ENCODE assay signal across 8 cellular contexts in the genomic region with DNA sequence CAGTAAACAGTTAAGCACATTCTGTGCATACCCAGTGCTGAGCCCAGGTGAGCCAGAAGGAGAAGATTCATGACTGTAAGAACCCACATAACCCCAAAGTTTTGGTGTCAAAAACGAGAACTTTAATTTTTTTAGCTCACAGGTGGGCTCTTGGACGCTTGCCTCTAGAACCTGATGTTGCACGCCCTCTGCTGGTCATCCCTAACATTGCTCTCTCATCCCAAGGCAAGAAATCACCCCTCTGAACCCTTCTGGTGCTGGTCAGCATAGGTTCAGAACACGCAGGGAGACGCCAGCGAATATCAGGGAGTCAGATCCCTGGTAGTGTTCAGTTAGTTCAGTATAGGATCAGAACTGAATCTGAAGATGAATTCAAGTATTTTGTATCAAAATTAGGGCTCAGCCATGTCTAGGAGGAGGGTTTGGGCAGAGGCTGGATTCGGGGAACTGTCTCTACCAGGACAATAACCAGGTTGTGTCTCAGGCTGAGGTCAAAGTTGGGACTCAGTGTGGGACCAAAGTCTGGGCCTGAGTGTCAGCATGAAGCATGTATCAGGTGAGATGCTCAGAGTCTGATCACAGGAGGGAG. TPM values are rescaled to one million over a fixed set of nuclear protein-coding genes. Genes with fewer than 3 reads are reported as not detected.
DNase-seq lines count a peak whose midpoint lies in the region; ATAC-seq and TF ChIP-seq lines count a peak whose summit lies in the region.

No MANE protein-coding gene starts in this region.

- H3K9me3 ChIP-seq in heart right ventricle (no peaks in the 10 kb centered on the region), mucosa of descending colon (no peaks in the 10 kb centered on the region), upper lobe of left lung (no peaks in the 10 kb centered on the region)

- H3K36me3 Mint-ChIP-seq in WTC11: no peaks in the 10 kb centered on the region

- no peak overlapping the region for H3K27ac Mint-ChIP-seq in WTC11

- CTCF ChIA-PET in WTC11 (lab: Charles Lee): interaction anchor here (0.6 to 4.7 kb wide), 38 partner anchors 9 to 560 kb away, joined by 3 to 202 read pairs (median 6); partner anchors contain the start of genes ATOSB, FANCG and VCP

- intact Hi-C loops in heart right ventricle (cut with DNase I): loop anchor here in 6 of 10 donors (1.0 to 10.0 kb wide), 9 partner anchors 85 to 499 kb away; partner anchors contain the start of genes VCP (in 2 of the 6) and PIGO (in 1 of the 6)
- intact Hi-C loops in left ventricle myocardium superior (cut with micrococcal nuclease): no loop called here
- intact Hi-C loops in mucosa of descending colon (cut with DNase I, micrococcal nuclease): loop anchor here in 1 of 2 donors (5.0 kb wide), 1 partner anchor 88 kb away; a partner anchor contains a TSS

- POLR2A ChIA-PET in WTC11 (lab: Charles Lee): no interaction called here

- no peak for ATAC-seq in heart right ventricle
- ATAC-seq in left ventricle myocardium superior: no peak
- no peak for ATAC-seq in WTC11
- ATAC-seq in mucosa of descending colon: no peak
- no peak for ATAC-seq in upper lobe of left lung (ENCODE audit: low FRiP score in 2 of 2)
- ATAC-seq in GM19324 (IDR thresholded peaks at IDR 0.05; ENCODE audit: low FRiP score, unreplicated experiment): no peak

- peaks cover 25% of the 10 kb centered on the region for H3K4me1 Mint-ChIP-seq in WTC11

- H3K36me3 ChIP-seq in heart right ventricle (no peaks in the 10 kb centered on the region), mucosa of descending colon (ENCODE audit: low read depth) (no peaks in the 10 kb centered on the region), upper lobe of left lung (no peaks in the 10 kb centered on the region)

- no peak overlapping the region for H3K27ac ChIP-seq in heart right ventricle
- H3K27ac ChIP-seq in upper lobe of left lung: no peak overlapping the region

- peaks cover 4% of the 10 kb centered on the region for H3K27me3 Mint-ChIP-seq in WTC11 (ENCODE audit: low read depth)

- WGBS in heart right ventricle, 2 donors: 16 to 19% methylated on average over 7 of the region's 7 CpGs
- WGBS in upper lobe of left lung, 2 donors: 19 to 22% methylated on average over 7 of the region's 7 CpGs

- H3K4me3 Mint-ChIP-seq in WTC11: no peak overlapping the region

- H3K27me3 ChIP-seq in heart right ventricle (no peaks in the 10 kb centered on the region), upper lobe of left lung (no peaks in the 10 kb centered on the region)

- H3K4me3 ChIP-seq in heart right ventricle (no peak overlapping the region), choroid plexus epithelial cell (ENCODE audit: low read depth, low read length) (no peak overlapping the region), mucosa of descending colon (no peak overlapping the region), upper lobe of left lung (no peak overlapping the region)

- no peak for TF ChIP-seq POLR2A in upper lobe of left lung (IDR thresholded peaks at IDR 0.05)

- TF ChIP-seq CTCF in heart right ventricle (IDR thresholded peaks at IDR 0.05) (peak; percentile 59 to 86 (median 83)), WTC11 (IDR thresholded peaks at IDR 0.05) (peak; percentile 84), choroid plexus epithelial cell (conservative IDR thresholded peaks at IDR 0.05; ENCODE audit: low read depth, low read length) (peak; percentile 92), mucosa of descending colon (IDR thresholded peaks at IDR 0.05) (peak; percentile 66), upper lobe of left lung (IDR thresholded peaks at IDR 0.05) (peak; percentile 58 to 82 (median 70))

- TF ChIP-seq EP300 in upper lobe of left lung (IDR thresholded peaks at IDR 0.05): no peak

- peak in 1 of 2 donors; percentile 27 for DNase-seq in heart right ventricle
- DNase-seq in left ventricle myocardium superior: no peak
- peak; percentile 51 for DNase-seq in NCI-H1105 (lab: John Stamatoyannopoulos, UW)
- DNase-seq in WTC11 (ENCODE audit: low spot score): peak; percentile 85
- peak; percentile 80 for DNase-seq in choroid plexus epithelial cell (ENCODE audit: low read depth)
- peak in 2 of 3 donors; percentile 53 to 80 for DNase-seq in mucosa of descending colon
- DNase-seq in upper lobe of left lung: peak in 1 of 2 donors; percentile 61

- H3K4me1 ChIP-seq in heart right ventricle: peaks cover 0 to 45% (median 10%) of the 10 kb centered on the region in 9 donors
- H3K4me1 ChIP-seq in mucosa of descending colon (ENCODE audit: low read depth): peaks cover 3% of the 10 kb centered on the region
- H3K4me1 ChIP-seq in upper lobe of left lung: peaks cover 8 to 30% (median 22%) of the 10 kb centered on the region in 4 donors

- H3K9me3 Mint-ChIP-seq in WTC11: no peaks in the 10 kb centered on the region

TF ChIP-seq in WTC11, 78 proteins besides CTCF, POLR2A, EP300 and RAD21:
- TF ChIP-seq GTF2I (CRISPR knock-in tag; conservative IDR thresholded peaks at IDR 0.05): no peak
- no peak for TF ChIP-seq JUN (CRISPR knock-in tag; IDR thresholded peaks at IDR 0.05)
- no peak for TF ChIP-seq HMGA2 (CRISPR knock-in tag; IDR thresholded peaks at IDR 0.05)
- no peak for TF ChIP-seq SMAD3 (CRISPR knock-in tag; IDR thresholded peaks at IDR 0.05; ENCODE audit: borderline replicate concordance)
- no peak for TF ChIP-seq ATF2 (CRISPR knock-in tag; IDR thresholded peaks at IDR 0.05; ENCODE audit: borderline replicate concordance, low read depth)
TF ChIP-seq in WTC11: peak in this region for 0.

RNA-seq across cellular contexts. Expression of gene DNAJB5, which starts 4.1 kb away (rescaled TPM):
- total RNA-seq in heart right ventricle (100 to 1,000 TPM in 3 of 10 donors, 10 to 100 TPM in 7; 49.0 to 206 (median 85.1) TPM), left ventricle myocardium superior (36.2 TPM), WTC11 (2021) (26.7 to 30.0 TPM (median 28.6 TPM) in 3 replicates), mucosa of descending colon (10 to 100 TPM in 1 of 3 donors, 1 to 10 TPM in 2; 1.2 to 32.9 (median 5.8) TPM), upper lobe of left lung (1 to 10 TPM; 4.6 to 7.9 (median 6.0) TPM)
- 100 to 1,000 TPM in 1 of 2 donors, 10 to 100 TPM in 1; 44.0 to 107 TPM for polyA plus RNA-seq in heart right ventricle

RNA-seq across cellular contexts. Expression of gene PHF24, which starts 27.3 kb away (rescaled TPM):
- 1 to 10 TPM in 1 of 10 donors, under 1 TPM in 9; 0.11 to 2.2 (median 0.44) TPM for total RNA-seq in heart right ventricle
- polyA plus RNA-seq in heart right ventricle: under 1 TPM; 0.07 to 0.09 TPM
- 0.10 TPM for total RNA-seq in left ventricle myocardium superior
- 0.34 to 0.59 TPM (median 0.53 TPM) in 3 replicates for total RNA-seq in WTC11 (2021)
- 1 to 10 TPM in 1 of 3 donors, under 1 TPM in 1, not detected in 1; 0.55 to 1.3 TPM for total RNA-seq in mucosa of descending colon
- total RNA-seq in upper lobe of left lung: under 1 TPM in 4 of 6 donors, not detected in 2; 0.10 to 0.74 (median 0.49) TPM
